In the genomic region with DNA sequence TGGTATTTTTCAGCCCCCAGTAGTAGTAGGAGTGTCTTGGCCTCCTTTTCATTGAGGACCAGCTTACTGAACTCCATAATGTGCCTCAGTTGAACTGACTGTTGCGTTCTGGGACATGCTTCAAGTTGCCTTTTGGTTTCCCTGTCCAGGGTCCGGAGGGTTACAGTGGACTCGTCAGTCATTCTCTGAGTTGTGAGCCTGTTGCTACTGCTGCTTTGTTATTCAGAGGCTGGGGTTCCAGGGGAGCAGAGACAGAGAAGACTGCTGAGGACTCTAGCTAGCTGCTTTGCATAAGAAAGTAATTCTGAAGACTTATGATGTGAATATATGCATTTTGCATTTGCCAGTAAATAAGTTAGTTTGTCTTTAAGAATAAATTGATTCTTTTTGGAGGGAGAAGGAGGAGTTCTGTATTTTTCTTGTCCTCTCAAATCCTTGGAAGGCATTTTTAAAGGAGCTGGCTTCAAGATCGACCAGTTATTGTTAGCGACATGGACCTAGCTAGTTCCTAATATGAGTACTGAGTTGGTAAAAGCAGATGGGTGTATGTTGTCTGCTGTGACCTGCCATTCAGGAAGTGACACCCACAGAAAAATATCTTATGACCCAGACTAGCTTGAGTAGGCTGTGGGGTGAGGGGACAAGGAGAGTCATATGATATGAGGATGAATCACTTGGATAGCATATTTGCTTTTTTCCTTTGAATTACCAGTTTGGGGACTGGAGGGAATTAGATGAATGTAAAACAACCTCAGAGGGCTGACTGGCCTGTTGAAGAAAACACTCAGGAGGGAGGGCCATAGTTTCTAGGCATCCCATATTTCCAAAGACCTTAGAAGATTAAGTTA, we compare ENCODE assay signal across 8 cellular contexts. TPM values are rescaled to one million over a fixed set of nuclear protein-coding genes. Genes with fewer than 3 reads are reported as not detected.
DNase-seq lines count a peak whose midpoint lies in the region; ATAC-seq and TF ChIP-seq lines count a peak whose summit lies in the region.

No MANE protein-coding gene starts in this region.

- H2AFZ ChIP-seq in Loucy (ENCODE audit: low read length) = no peak overlapping the region

- H3K36me3 ChIP-seq in Loucy (ENCODE audit: insufficient read depth, low read length) = peaks cover 27% of the 10 kb centered on the region; the same call in 1 of the 2 replicates

- DNase-seq in GM04503 (ENCODE audit: low read depth) (peak; percentile 94), germinal center (ENCODE audit: low spot score) (peak; percentile 21), skeletal muscle cell (ENCODE audit: low read depth) (peak; percentile 82), cerebellum (ENCODE audit: low spot score) (no peak)
- DNase-seq in activated effector memory CD4-positive, alpha-beta T cell treated with Interleukin-2 at 50 U/mL for 16 hours = peak; percentile 5
- DNase-seq in effector CD8-positive, alpha-beta T cell (lab: John Stamatoyannopoulos, UW) = no peak

- no peak for TF ChIP-seq CTCF in Loucy (conservative IDR thresholded peaks at IDR 0.05; ENCODE audit: low read length)

- H3F3A ChIP-seq in Loucy (ENCODE audit: low read depth) = no peaks in the 10 kb centered on the region

- H3K4me3 ChIP-seq in Loucy (ENCODE audit: low read length, poor library complexity, severe bottlenecking) = peak overlapping the region; percentile 13
- no peak overlapping the region for H3K4me3 ChIP-seq in skeletal muscle cell (ENCODE audit: low read depth, low read length)

- peak; percentile 95 for ATAC-seq in GM21786 (IDR thresholded peaks at IDR 0.05; ENCODE audit: unreplicated experiment)

- H3K9ac ChIP-seq in Loucy (ENCODE audit: low read depth, low read length, poor library complexity, severe bottlenecking) = peak overlapping the region; percentile 22

- peak overlapping the region; percentile 48 for H3K4me2 ChIP-seq in Loucy (ENCODE audit: low read depth, low read length, poor library complexity, severe bottlenecking)

- peaks cover 11% of the 10 kb centered on the region for H3K4me1 ChIP-seq in Loucy (ENCODE audit: insufficient read depth, low read length, poor library complexity, severe bottlenecking)

- H4K20me1 ChIP-seq in Loucy (ENCODE audit: insufficient read depth, low read length, poor library complexity, severe bottlenecking) = no peaks in the 10 kb centered on the region

- H3K9me2 ChIP-seq in Loucy (replicated peaks; ENCODE audit: low read depth, low read length) = no peaks in the 10 kb centered on the region

- peaks cover 8% of the 10 kb centered on the region; the same call in 1 of the 2 replicates for H3K79me2 ChIP-seq in Loucy (ENCODE audit: insufficient read depth, low read length)

- no peaks in the 10 kb centered on the region for H3K27me3 ChIP-seq in Loucy (ENCODE audit: insufficient read depth, low read length, poor library complexity, severe bottlenecking)

- H3K9me3 ChIP-seq in Loucy (ENCODE audit: insufficient read depth, low read depth, low read length) = no peaks in the 10 kb centered on the region

RNA-seq across cellular contexts. Expression of a gene that starts 8.3 kb away (rescaled TPM):
- total RNA-seq in cerebellum = 8.7 TPM

RNA-seq across cellular contexts. Expression of a gene that starts 15.5 kb away (rescaled TPM):
- total RNA-seq in cerebellum = 19.6 TPM

RNA-seq across cellular contexts. Expression of a gene that starts 38.3 kb away (rescaled TPM):
- 1.3 TPM for total RNA-seq in cerebellum

RNA-seq across cellular contexts. Expression of a gene that starts 59.3 kb away (rescaled TPM):
- total RNA-seq in cerebellum = 0.73 TPM

Comparison
In these comparisons a context has a peak if more than half of its experiments do, and no peak if none do; other contexts are left out.
1. DNase-seq: peak in GM04503 (single experiment), activated effector memory CD4-positive, alpha-beta T cell treated with Interleukin-2 at 50 U/mL for 16 hours (single experiment), germinal center (single experiment) and skeletal muscle cell (single experiment); none in effector CD8-positive, alpha-beta T cell (single experiment) and cerebellum (single experiment).